In the genomic region with DNA sequence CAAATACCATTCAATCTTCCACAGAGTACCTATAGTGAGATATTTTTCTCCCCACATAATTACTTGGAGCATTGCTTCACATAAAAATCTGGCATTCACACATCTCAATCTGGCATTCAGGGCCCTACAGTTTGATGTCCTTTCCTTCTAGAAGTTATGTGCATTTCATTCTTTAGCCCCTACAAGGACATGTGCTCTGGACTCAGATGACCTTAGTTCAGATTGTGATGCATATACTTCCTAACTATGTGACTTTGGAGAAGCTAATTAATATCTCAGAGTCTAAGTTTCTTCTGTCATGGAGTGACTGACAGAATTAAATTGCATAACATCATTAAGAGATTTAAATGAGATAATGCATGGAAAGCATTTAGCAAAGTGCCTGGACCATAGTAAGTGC, we compare ENCODE assay signal across 24 cellular contexts.
"Had no signal": no experiment of that assay in that cellular context is flagged by ENCODE, and none has a peak within 500 bp of the region (broad histone marks: within the 10 kb centered on the region; RNA-seq: fewer than 3 reads in every experiment).

No MANE protein-coding gene starts in this region.

- H3K27ac ChIP-seq: HL-60, SJSA1 had no signal

- H3K36me3 ChIP-seq: SJSA1 had no signal

- H3K27ac Mint-ChIP-seq: IgD-negative memory B cell had no signal

- ATAC-seq: K562 had no signal

- H3K36me3 Mint-ChIP-seq: IgD-negative memory B cell had no signal

- H3K4me1 ChIP-seq: SJSA1 had no signal

- H3K4me1 Mint-ChIP-seq: IgD-negative memory B cell had no signal

- H3K9me3 ChIP-seq: SJSA1 had no signal

- DNase-seq: MV-4-11, NCI-H1048, NCI-H1105, NCI-H1417, NCI-H146, NCI-H1694 treated with DMSO at 0.1 percent for 48 hours, NCI-H1930, NCI-H2081 treated with DMSO at 0.1 percent for 48 hours, NCI-H2171, NCI-H226, NCI-H446, NCI-H510A, NCI-H524 treated with DMSO at 0.1 percent for 48 hours, NCI-H69, NCI-H774, Right ventricle myocardium superior, RPMI8226, SIG-M5, T-helper 1 cell had no signal

- H3K4me3 ChIP-seq: K562, SJSA1, SK-N-MC had no signal

- H3K4me3 Mint-ChIP-seq: IgD-negative memory B cell had no signal
